In genomic region chr2:175342085-175342484, GRCh38 we compare ENCODE assay signal across 20 cellular contexts.
"Had no signal": no experiment of that assay in that cellular context is flagged by ENCODE, and none has a peak within 500 bp of the region (broad histone marks: within the 10 kb centered on the region; RNA-seq: fewer than 3 reads in every experiment).

No MANE protein-coding gene starts in this region.

- FAIRE-seq: HepG2 had no signal

- DNase-seq: IMR-90, Kasumi-1, MM.1S, NCI-H1092 treated with DMSO at 0.1 percent for 48 hours, NCI-H1436, NCI-H187, NCI-H2029, NCI-H2081 treated with DMSO at 0.1 percent for 48 hours, NCI-H2171, NCI-H446, NCI-H510A, NCI-H524 treated with DMSO at 0.1 percent for 48 hours, NCI-H69, NCI-H774, PC-3, SHP77, SK-N-SH, SW 1271, T-cell had no signal
